12 cellular contexts compared by ENCODE assay signal in the genomic region with DNA sequence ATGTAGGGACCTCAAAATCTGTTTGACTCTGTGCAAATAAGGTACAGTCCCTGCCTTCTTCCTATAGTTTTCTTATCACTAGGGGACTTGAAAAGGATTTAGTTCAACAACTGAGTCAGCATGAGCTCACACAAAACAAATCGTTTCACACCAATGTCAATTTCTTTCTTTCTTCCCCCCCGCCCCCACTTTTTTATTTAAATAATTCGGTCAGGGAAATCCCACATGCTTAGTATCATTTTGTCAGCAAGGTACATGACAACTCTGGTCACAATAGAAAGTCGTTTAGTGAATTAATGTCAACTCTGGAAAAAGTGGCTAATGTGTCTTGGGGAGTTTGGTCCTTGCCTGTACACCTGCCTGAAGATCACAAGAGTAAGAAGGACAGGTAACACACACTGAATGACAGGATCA.
DNase-seq lines count a peak whose midpoint lies in the region; ATAC-seq and TF ChIP-seq lines count a peak whose summit lies in the region.
"Had no signal": no experiment of that assay in that cellular context is flagged by ENCODE, and none has a peak within 500 bp of the region (broad histone marks: within the 10 kb centered on the region; RNA-seq: fewer than 3 reads in every experiment).

No MANE protein-coding gene starts in this region.

- no peaks in the 10 kb centered on the region for H3K9me3 ChIP-seq in GM23248 (ENCODE audit: low read depth)
- H3K9me3 ChIP-seq in OCI-LY7 (ENCODE audit: low read length), result peaks cover 7% of the 10 kb centered on the region; the same call in 1 of the 2 replicates
- H3K9me3 ChIP-seq: vagina had no signal

- H3K36me3 ChIP-seq in GM23248 (ENCODE audit: low read depth) (no peaks in the 10 kb centered on the region), OCI-LY7 (ENCODE audit: insufficient read depth, low read length) (peaks cover 13% of the 10 kb centered on the region)
- H3K36me3 ChIP-seq: vagina had no signal

- peak; percentile 57 for DNase-seq in activated CD4-positive, alpha-beta memory T cell treated with anti-CD3 and anti-CD28 coated beads for 36 hours
- DNase-seq in activated CD4-positive, alpha-beta memory T cell treated with anti-CD3 and anti-CD28 coated beads, Interleukin-2, amount 10 ng/mL, durations not matched to agents 7 days and 5 days, result no peak
- DNase-seq in GM23248 (no peak), OCI-LY7 (ENCODE audit: low spot score) (peak; percentile 59), NCI-H2107 (lab: John Stamatoyannopoulos, UW) (no peak), caudate nucleus (lab: John Stamatoyannopoulos, UW) (no peak)
- DNase-seq in stimulated activated CD4-positive, alpha-beta T cell treated with anti-CD3 and anti-CD28 coated beads, Interleukin-1b, Interleukin-23, amount 100 ng/mL, for 48 hours, result peak; percentile 34
- DNase-seq: head of caudate nucleus, MV-4-11 had no signal

- peak overlapping the region; percentile 47 for H3K4me3 Mint-ChIP-seq in activated CD4-positive, alpha-beta memory T cell treated with anti-CD3 and anti-CD28 coated beads for 36 hours
- no peak overlapping the region for H3K4me3 Mint-ChIP-seq in activated CD4-positive, alpha-beta memory T cell treated with anti-CD3 and anti-CD28 coated beads, Interleukin-2, amount 10 ng/mL, durations not matched to agents 7 days and 5 days

- in situ Hi-C loops in GM23248 (cut with MboI), result no loop called here

- no peak for TF ChIP-seq CTCF in OCI-LY7 (conservative IDR thresholded peaks at IDR 0.05; ENCODE audit: low read length)

- 57 to 61% methylated on average over 4 of the region's 4 CpGs for WGBS in GM23248 (ENCODE audit: low coverage in 1 of 2, low lambda C conversion rate in 2 of 2, missing lambda C conversion rate in 2 of 2), 2 experiments

- H3K27me3 ChIP-seq in GM23248 (replicated peaks; ENCODE audit: insufficient read depth), result no peaks in the 10 kb centered on the region
- H3K27me3 ChIP-seq: vagina had no signal

- BruUV-seq in OCI-LY7 (replicated peaks; lab: Mats Ljungman, UMichigan), result no TSS peak

- intact Hi-C loops in activated CD4-positive, alpha-beta memory T cell treated with anti-CD3 and anti-CD28 coated beads for 36 hours (cut with micrococcal nuclease), result loop anchor here (1.0 to 5.0 kb wide), 10 partner anchors 27 to 593 kb away; a partner anchor contains a TSS
- intact Hi-C loops in OCI-LY7 (cut with micrococcal nuclease; ENCODE audit: unreplicated experiment), result loop anchor here (1.0 kb wide), 2 partner anchors 25 to 107 kb away; no protein-coding TSS in a partner anchor

- H3K36me3 Mint-ChIP-seq in activated CD4-positive, alpha-beta memory T cell treated with anti-CD3 and anti-CD28 coated beads for 36 hours, result no peaks in the 10 kb centered on the region
- H3K36me3 Mint-ChIP-seq in activated CD4-positive, alpha-beta memory T cell treated with anti-CD3 and anti-CD28 coated beads, Interleukin-2, amount 10 ng/mL, durations not matched to agents 7 days and 5 days (ENCODE audit: low read depth), result no peaks in the 10 kb centered on the region

- H3K9me2 ChIP-seq in GM23248 (ENCODE audit: insufficient read depth), result no peaks in the 10 kb centered on the region
- H3K9me2 ChIP-seq in OCI-LY7 (ENCODE audit: insufficient read depth, low read length), result no peaks in the 10 kb centered on the region

- no peaks in the 10 kb centered on the region for H4K20me1 ChIP-seq in GM23248 (ENCODE audit: insufficient read depth)
- no peaks in the 10 kb centered on the region for H4K20me1 ChIP-seq in OCI-LY7 (ENCODE audit: insufficient read depth, low read length)

- peaks cover 38% of the 10 kb centered on the region for H3K4me1 Mint-ChIP-seq in activated CD4-positive, alpha-beta memory T cell treated with anti-CD3 and anti-CD28 coated beads for 36 hours (ENCODE audit: low read depth)
- peaks cover 6% of the 10 kb centered on the region for H3K4me1 Mint-ChIP-seq in activated CD4-positive, alpha-beta memory T cell treated with anti-CD3 and anti-CD28 coated beads, Interleukin-2, amount 10 ng/mL, durations not matched to agents 7 days and 5 days

- no peaks in the 10 kb centered on the region for H3K9me3 Mint-ChIP-seq in activated CD4-positive, alpha-beta memory T cell treated with anti-CD3 and anti-CD28 coated beads for 36 hours
- no peaks in the 10 kb centered on the region for H3K9me3 Mint-ChIP-seq in activated CD4-positive, alpha-beta memory T cell treated with anti-CD3 and anti-CD28 coated beads, Interleukin-2, amount 10 ng/mL, durations not matched to agents 7 days and 5 days

- H3K9ac ChIP-seq in GM23248, result no peak overlapping the region

- H3K4me3 ChIP-seq in GM23248 (no peak overlapping the region), OCI-LY7 (ENCODE audit: low read depth, low read length, poor library complexity, severe bottlenecking) (peak overlapping the region; percentile 70)
- H3K4me3 ChIP-seq: vagina had no signal

- H3K4me1 ChIP-seq in GM23248 (ENCODE audit: insufficient read depth) (peaks cover 20% of the 10 kb centered on the region; the same call in 1 of the 2 replicates), OCI-LY7 (ENCODE audit: insufficient read depth, low read length, poor library complexity, severe bottlenecking) (peaks cover 74% of the 10 kb centered on the region)

- H3K27ac Mint-ChIP-seq in activated CD4-positive, alpha-beta memory T cell treated with anti-CD3 and anti-CD28 coated beads for 36 hours, result peak overlapping the region; percentile 83
- H3K27ac Mint-ChIP-seq in activated CD4-positive, alpha-beta memory T cell treated with anti-CD3 and anti-CD28 coated beads, Interleukin-2, amount 10 ng/mL, durations not matched to agents 7 days and 5 days, result no peak overlapping the region

- ATAC-seq in HG03025 (IDR thresholded peaks at IDR 0.05; ENCODE audit: low FRiP score, unreplicated experiment), result no peak
- ATAC-seq: Panc1 had no signal

- H3K27ac ChIP-seq in GM23248, result no peak overlapping the region
- H3K27ac ChIP-seq in OCI-LY7 (ENCODE audit: low read depth, low read length, poor library complexity, severe bottlenecking), result peak overlapping the region; percentile 98
- H3K27ac ChIP-seq in caudate nucleus (ENCODE audit: low read depth, low read length), result no peak overlapping the region
- H3K27ac ChIP-seq: vagina had no signal

- H2AFZ ChIP-seq in GM23248, result 0 out of 2 replicates have a peak overlapping the region, but pooled peaks have one; percentile 5
- H2AFZ ChIP-seq in OCI-LY7 (ENCODE audit: low read length), result peak overlapping the region; percentile 48; the same call in 1 of the 2 replicates

- H3K4me2 ChIP-seq in GM23248 (ENCODE audit: unreplicated experiment) (no peak overlapping the region), OCI-LY7 (ENCODE audit: low read length) (peak overlapping the region; percentile 91)

- POLR2A ChIA-PET in activated CD4-positive, alpha-beta memory T cell treated with anti-CD3 and anti-CD28 coated beads for 36 hours (lab: Charles Lee), result interaction anchor here (1.6 kb wide), 1 partner anchor 325 kb away, joined by 8 read pairs; a partner anchor contains a TSS
- POLR2A ChIA-PET in activated CD4-positive, alpha-beta memory T cell treated with anti-CD3 and anti-CD28 coated beads, Interleukin-2, amount 10 ng/mL, durations not matched to agents 7 days and 5 days (lab: Charles Lee), result no interaction called here
- POLR2A ChIA-PET in OCI-LY7 (lab: Charles Lee), result interaction anchor here (0.7 to 2.5 kb wide), 15 partner anchors 9 to 334 kb away, joined by 3 to 48 read pairs (median 6); a partner anchor contains a TSS

- CTCF ChIA-PET in activated CD4-positive, alpha-beta memory T cell treated with anti-CD3 and anti-CD28 coated beads for 36 hours (lab: Charles Lee), result interaction anchor here (0.7 to 1.6 kb wide), 4 partner anchors 32 to 337 kb away, joined by 3 to 10 read pairs (median 4); no protein-coding TSS in a partner anchor
- CTCF ChIA-PET in activated CD4-positive, alpha-beta memory T cell treated with anti-CD3 and anti-CD28 coated beads, Interleukin-2, amount 10 ng/mL, durations not matched to agents 7 days and 5 days (lab: Charles Lee), result no interaction called here
- CTCF ChIA-PET in OCI-LY7 (lab: Charles Lee; ENCODE audit: unreplicated experiment), result no interaction called here

- no peaks in the 10 kb centered on the region for H3F3A ChIP-seq in GM23248 (ENCODE audit: insufficient read depth)

- H3K27me3 Mint-ChIP-seq in activated CD4-positive, alpha-beta memory T cell treated with anti-CD3 and anti-CD28 coated beads for 36 hours, result no peaks in the 10 kb centered on the region
- H3K27me3 Mint-ChIP-seq in activated CD4-positive, alpha-beta memory T cell treated with anti-CD3 and anti-CD28 coated beads, Interleukin-2, amount 10 ng/mL, durations not matched to agents 7 days and 5 days, result no peaks in the 10 kb centered on the region

- H3K79me2 ChIP-seq in GM23248 (ENCODE audit: insufficient read depth), result no peaks in the 10 kb centered on the region
- H3K79me2 ChIP-seq in OCI-LY7 (ENCODE audit: insufficient read depth, low read depth, low read length), result peaks cover 68% of the 10 kb centered on the region

Comparison
In these comparisons a context has a peak if more than half of its experiments do, and no peak if none do; other contexts are left out.
1. DNase-seq: peak in activated CD4-positive, alpha-beta memory T cell treated with anti-CD3 and anti-CD28 coated beads for 36 hours (single experiment), OCI-LY7 (single experiment) and stimulated activated CD4-positive, alpha-beta T cell treated with anti-CD3 and anti-CD28 coated beads, Interleukin-1b, Interleukin-23, amount 100 ng/mL, for 48 hours (single experiment); none in activated CD4-positive, alpha-beta memory T cell treated with anti-CD3 and anti-CD28 coated beads, Interleukin-2, amount 10 ng/mL, durations not matched to agents 7 days and 5 days (single experiment), GM23248 (single experiment), NCI-H2107 (single experiment) and caudate nucleus (0 of 61).